In genomic region chr3:49401758-49402157, GRCh38 we compare ENCODE assay signal across 1 cellular context.
TF ChIP-seq lines count a peak whose summit lies in the region.

No MANE protein-coding gene starts in this region.

TF ChIP-seq in GM23338, 12 proteins besides CTCF, POLR2A, EP300 and RAD21 (continued from another document):
- TF ChIP-seq, protein P1, sequence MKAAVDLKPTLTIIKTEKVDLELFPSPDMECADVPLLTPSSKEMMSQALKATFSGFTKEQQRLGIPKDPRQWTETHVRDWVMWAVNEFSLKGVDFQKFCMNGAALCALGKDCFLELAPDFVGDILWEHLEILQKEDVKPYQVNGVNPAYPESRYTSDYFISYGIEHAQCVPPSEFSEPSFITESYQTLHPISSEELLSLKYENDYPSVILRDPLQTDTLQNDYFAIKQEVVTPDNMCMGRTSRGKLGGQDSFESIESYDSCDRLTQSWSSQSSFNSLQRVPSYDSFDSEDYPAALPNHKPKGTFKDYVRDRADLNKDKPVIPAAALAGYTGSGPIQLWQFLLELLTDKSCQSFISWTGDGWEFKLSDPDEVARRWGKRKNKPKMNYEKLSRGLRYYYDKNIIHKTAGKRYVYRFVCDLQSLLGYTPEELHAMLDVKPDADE (IDR thresholded peaks at IDR 0.05): no peak
- no peak for TF ChIP-seq EZH2 (IDR thresholded peaks at IDR 0.05; ENCODE audit: low read depth, unreplicated experiment)
- TF ChIP-seq JUNB (IDR thresholded peaks at IDR 0.05; ENCODE audit: unreplicated experiment): no peak
- TF ChIP-seq, protein P2, sequence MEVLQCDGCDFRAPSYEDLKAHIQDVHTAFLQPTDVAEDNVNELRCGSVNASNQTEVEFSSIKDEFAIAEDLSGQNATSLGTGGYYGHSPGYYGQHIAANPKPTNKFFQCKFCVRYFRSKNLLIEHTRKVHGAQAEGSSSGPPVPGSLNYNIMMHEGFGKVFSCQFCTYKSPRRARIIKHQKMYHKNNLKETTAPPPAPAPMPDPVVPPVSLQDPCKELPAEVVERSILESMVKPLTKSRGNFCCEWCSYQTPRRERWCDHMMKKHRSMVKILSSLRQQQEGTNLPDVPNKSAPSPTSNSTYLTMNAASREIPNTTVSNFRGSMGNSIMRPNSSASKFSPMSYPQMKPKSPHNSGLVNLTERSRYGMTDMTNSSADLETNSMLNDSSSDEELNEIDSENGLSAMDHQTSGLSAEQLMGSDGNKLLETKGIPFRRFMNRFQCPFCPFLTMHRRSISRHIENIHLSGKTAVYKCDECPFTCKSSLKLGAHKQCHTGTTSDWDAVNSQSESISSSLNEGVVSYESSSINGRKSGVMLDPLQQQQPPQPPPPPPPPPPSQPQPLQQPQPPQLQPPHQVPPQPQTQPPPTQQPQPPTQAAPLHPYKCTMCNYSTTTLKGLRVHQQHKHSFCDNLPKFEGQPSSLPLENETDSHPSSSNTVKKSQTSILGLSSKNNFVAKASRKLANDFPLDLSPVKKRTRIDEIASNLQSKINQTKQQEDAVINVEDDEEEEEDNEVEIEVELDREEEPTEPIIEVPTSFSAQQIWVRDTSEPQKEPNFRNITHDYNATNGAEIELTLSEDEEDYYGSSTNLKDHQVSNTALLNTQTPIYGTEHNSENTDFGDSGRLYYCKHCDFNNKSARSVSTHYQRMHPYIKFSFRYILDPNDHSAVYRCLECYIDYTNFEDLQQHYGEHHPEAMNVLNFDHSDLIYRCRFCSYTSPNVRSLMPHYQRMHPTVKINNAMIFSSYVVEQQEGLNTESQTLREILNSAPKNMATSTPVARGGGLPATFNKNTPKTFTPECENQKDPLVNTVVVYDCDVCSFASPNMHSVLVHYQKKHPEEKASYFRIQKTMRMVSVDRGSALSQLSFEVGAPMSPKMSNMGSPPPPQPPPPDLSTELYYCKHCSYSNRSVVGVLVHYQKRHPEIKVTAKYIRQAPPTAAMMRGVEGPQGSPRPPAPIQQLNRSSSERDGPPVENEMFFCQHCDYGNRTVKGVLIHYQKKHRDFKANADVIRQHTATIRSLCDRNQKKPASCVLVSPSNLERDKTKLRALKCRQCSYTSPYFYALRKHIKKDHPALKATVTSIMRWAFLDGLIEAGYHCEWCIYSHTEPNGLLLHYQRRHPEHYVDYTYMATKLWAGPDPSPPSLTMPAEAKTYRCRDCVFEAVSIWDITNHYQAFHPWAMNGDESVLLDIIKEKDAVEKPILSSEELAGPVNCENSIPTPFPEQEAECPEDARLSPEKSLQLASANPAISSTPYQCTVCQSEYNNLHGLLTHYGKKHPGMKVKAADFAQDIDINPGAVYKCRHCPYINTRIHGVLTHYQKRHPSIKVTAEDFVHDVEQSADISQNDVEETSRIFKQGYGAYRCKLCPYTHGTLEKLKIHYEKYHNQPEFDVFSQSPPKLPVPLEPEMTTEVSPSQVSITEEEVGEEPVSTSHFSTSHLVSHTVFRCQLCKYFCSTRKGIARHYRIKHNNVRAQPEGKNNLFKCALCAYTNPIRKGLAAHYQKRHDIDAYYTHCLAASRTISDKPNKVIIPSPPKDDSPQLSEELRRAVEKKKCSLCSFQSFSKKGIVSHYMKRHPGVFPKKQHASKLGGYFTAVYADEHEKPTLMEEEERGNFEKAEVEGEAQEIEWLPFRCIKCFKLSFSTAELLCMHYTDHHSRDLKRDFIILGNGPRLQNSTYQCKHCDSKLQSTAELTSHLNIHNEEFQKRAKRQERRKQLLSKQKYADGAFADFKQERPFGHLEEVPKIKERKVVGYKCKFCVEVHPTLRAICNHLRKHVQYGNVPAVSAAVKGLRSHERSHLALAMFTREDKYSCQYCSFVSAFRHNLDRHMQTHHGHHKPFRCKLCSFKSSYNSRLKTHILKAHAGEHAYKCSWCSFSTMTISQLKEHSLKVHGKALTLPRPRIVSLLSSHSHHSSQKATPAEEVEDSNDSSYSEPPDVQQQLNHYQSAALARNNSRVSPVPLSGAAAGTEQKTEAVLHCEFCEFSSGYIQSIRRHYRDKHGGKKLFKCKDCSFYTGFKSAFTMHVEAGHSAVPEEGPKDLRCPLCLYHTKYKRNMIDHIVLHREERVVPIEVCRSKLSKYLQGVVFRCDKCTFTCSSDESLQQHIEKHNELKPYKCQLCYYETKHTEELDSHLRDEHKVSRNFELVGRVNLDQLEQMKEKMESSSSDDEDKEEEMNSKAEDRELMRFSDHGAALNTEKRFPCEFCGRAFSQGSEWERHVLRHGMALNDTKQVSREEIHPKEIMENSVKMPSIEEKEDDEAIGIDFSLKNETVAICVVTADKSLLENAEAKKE (CRISPR knock-in tag; IDR thresholded peaks at IDR 0.05): no peak
- no peak for TF ChIP-seq POLR2AphosphoS5 (IDR thresholded peaks at IDR 0.05; ENCODE audit: low read depth)
- TF ChIP-seq NANOG (IDR thresholded peaks at IDR 0.05; ENCODE audit: borderline replicate concordance): no peak
- TF ChIP-seq, protein P3, sequence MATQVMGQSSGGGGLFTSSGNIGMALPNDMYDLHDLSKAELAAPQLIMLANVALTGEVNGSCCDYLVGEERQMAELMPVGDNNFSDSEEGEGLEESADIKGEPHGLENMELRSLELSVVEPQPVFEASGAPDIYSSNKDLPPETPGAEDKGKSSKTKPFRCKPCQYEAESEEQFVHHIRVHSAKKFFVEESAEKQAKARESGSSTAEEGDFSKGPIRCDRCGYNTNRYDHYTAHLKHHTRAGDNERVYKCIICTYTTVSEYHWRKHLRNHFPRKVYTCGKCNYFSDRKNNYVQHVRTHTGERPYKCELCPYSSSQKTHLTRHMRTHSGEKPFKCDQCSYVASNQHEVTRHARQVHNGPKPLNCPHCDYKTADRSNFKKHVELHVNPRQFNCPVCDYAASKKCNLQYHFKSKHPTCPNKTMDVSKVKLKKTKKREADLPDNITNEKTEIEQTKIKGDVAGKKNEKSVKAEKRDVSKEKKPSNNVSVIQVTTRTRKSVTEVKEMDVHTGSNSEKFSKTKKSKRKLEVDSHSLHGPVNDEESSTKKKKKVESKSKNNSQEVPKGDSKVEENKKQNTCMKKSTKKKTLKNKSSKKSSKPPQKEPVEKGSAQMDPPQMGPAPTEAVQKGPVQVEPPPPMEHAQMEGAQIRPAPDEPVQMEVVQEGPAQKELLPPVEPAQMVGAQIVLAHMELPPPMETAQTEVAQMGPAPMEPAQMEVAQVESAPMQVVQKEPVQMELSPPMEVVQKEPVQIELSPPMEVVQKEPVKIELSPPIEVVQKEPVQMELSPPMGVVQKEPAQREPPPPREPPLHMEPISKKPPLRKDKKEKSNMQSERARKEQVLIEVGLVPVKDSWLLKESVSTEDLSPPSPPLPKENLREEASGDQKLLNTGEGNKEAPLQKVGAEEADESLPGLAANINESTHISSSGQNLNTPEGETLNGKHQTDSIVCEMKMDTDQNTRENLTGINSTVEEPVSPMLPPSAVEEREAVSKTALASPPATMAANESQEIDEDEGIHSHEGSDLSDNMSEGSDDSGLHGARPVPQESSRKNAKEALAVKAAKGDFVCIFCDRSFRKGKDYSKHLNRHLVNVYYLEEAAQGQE (IDR thresholded peaks at IDR 0.05; ENCODE audit: unreplicated experiment): no peak
- TF ChIP-seq CREB1 (CRISPR knock-in tag; IDR thresholded peaks at IDR 0.05; ENCODE audit: low read depth): no peak
- no peak for TF ChIP-seq ZNF114 (CRISPR knock-in tag; IDR thresholded peaks at IDR 0.05)
- no peak for TF ChIP-seq EZH2phosphoT487 (IDR thresholded peaks at IDR 0.05; ENCODE audit: unreplicated experiment)
- TF ChIP-seq ZNF331 (CRISPR knock-in tag; IDR thresholded peaks at IDR 0.05; ENCODE audit: low read depth): no peak
